In the genomic region with DNA sequence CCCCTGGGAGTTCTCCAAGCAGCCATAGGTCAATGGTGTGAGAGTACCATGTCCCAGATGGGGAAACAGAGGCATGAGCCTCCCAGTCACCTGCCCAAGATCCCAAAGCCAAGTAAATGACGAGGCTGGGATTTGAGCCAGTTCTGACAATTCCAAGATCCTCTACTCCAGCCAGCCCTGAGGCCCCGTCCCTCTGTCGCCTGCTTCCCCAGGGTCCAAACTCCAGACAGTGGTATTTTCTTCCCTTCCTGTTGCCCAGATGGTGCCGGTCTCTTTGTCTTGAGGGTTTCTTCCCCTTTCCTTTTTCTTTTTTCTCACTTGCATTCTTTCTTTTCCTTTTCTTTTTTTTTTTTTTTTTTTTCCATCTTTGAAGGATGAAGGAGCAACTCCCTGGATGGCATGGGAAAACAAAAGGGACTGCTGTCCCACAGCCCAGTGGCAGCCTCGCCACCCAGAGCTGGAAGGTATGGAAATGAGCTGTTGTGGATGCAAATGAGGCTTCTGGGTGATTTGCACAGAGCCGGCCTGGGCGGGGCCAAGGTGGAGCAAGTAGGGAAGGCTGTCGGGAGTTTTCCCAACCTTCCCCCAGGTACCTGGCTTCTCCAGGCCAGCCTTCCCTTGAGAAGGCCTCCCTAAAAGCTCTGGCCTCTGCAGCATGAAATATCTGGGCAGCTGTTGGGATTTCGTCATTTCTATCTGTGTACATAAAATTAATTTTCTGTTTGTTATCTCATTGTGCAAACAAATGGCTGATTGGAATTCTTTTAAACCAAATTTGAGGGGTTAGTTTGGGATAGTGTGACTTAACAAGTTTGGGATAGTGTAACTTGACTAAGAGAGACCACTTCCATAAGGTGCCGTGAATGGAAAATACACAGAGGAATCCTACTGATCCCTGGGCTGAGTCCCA, we compare ENCODE assay signal across 21 cellular contexts.
DNase-seq lines count a peak whose midpoint lies in the region; ATAC-seq and TF ChIP-seq lines count a peak whose summit lies in the region.
"Had no signal": no experiment of that assay in that cellular context is flagged by ENCODE, and none has a peak within 500 bp of the region (broad histone marks: within the 10 kb centered on the region; RNA-seq: fewer than 3 reads in every experiment).

No MANE protein-coding gene starts in this region.

- H3K27ac ChIP-seq in SJCRH30 (peak overlapping the region; percentile 24; the same call in 1 of the 2 replicates), spleen (no peak overlapping the region), left lung (no peak overlapping the region)
- H3K27ac ChIP-seq: BLaER1, colonic mucosa, testis had no signal

- H3K9me3 ChIP-seq in SJCRH30 (replicated peaks), result peaks cover 3% of the 10 kb centered on the region; the same call in 1 of the 2 replicates
- H3K9me3 ChIP-seq in spleen, result peaks cover 2 to 20% (median 17%) of the 10 kb centered on the region in 8 donors
- peaks cover 0 to 9% of the 10 kb centered on the region in 2 donors for H3K9me3 ChIP-seq in left lung
- H3K9me3 ChIP-seq: colonic mucosa, testis had no signal

- peak; percentile 11 for DNase-seq in NCI-H2171 treated with DMSO at 0.1 percent for 48 hours (lab: John Stamatoyannopoulos, UW)
- DNase-seq in NCI-H2171 (lab: John Stamatoyannopoulos, UW), result no peak
- DNase-seq in SJCRH30, result peak; percentile 74 to 78
- DNase-seq in iPS-NIHi11 (ENCODE audit: low spot score), result peak; percentile 80
- peak; percentile 46 for DNase-seq in spleen
- DNase-seq in Kasumi-1 (lab: John Stamatoyannopoulos, UW), result no peak
- DNase-seq in left lung, result no peak
- DNase-seq: activated CD4-positive, alpha-beta memory T cell treated with anti-CD3 and anti-CD28 coated beads, Interleukin-2, amount 10 ng/mL, durations not matched to agents 7 days and 5 days; activated naive CD4-positive, alpha-beta T cell treated with anti-CD3 and anti-CD28 coated beads, Interleukin-2, amount 10 ng/mL, durations not matched to agents 7 days and 5 days; activated T-cell treated with anti-CD3 and anti-CD28 coated beads, Interleukin-2, amount 50 U/mL, for 4 hours; colonic mucosa; foreskin fibroblast; left ventricle myocardium superior; MG63; NCI-H1694 treated with DMSO at 0.1 percent for 48 hours; NCI-H510A treated with DMSO at 0.1 percent for 48 hours; SHP77; T-helper 17 cell; testis had no signal

- intact Hi-C loops in spleen (cut with DNase I; ENCODE audit: low total_unique reads) (no loop called here), left lung (cut with DNase I) (no loop called here)

- H3K36me3 ChIP-seq in SJCRH30, result no peaks in the 10 kb centered on the region
- H3K36me3 ChIP-seq in spleen, result no peaks in the 10 kb centered on the region
- no peaks in the 10 kb centered on the region for H3K36me3 ChIP-seq in left lung
- H3K36me3 ChIP-seq: BLaER1, colonic mucosa, MG63 had no signal

- H3K4me3 ChIP-seq in SJCRH30 (peak overlapping the region; percentile 23), spleen (no peak overlapping the region), left lung (no peak overlapping the region)
- H3K4me3 ChIP-seq: BLaER1, colonic mucosa, MG63, testis had no signal

- peaks cover 30% of the 10 kb centered on the region for H3K4me1 ChIP-seq in SJCRH30
- no peaks in the 10 kb centered on the region for H3K4me1 ChIP-seq in spleen
- no peaks in the 10 kb centered on the region for H3K4me1 ChIP-seq in left lung
- H3K4me1 ChIP-seq: colonic mucosa had no signal

- TF ChIP-seq CTCF in spleen (IDR thresholded peaks at IDR 0.05 in 8 of 11, conservative IDR thresholded peaks at IDR 0.05 in 3 of 11) (no peak), left lung (IDR thresholded peaks at IDR 0.05) (no peak)

- 48 to 61% (median 53%) methylated on average over 10 of the region's 10 CpGs for WGBS in spleen, 5 donors

- TF ChIP-seq POLR2A in spleen (IDR thresholded peaks at IDR 0.05), result no peak

- H3K27me3 ChIP-seq in SJCRH30 (no peaks in the 10 kb centered on the region), spleen (replicated peaks in 1 of 7) (peaks cover 0 to 8% (median 0%) of the 10 kb centered on the region in 7 donors), left lung (no peaks in the 10 kb centered on the region)
- H3K27me3 ChIP-seq: BLaER1, colonic mucosa, MG63, testis had no signal

- ATAC-seq in GM21529 (IDR thresholded peaks at IDR 0.05; ENCODE audit: unreplicated experiment), result no peak
- no peak for ATAC-seq in left lung
- ATAC-seq: activated T-cell treated with anti-CD3 and anti-CD28 coated beads, Interleukin-2, amount 50 U/mL, for 4 hours; left ventricle myocardium superior; T-helper 17 cell had no signal

Comparison
In these comparisons a context has a peak if more than half of its experiments do, and no peak if none do; other contexts are left out.
1. DNase-seq: peak in NCI-H2171 treated with DMSO at 0.1 percent for 48 hours (single experiment), SJCRH30 (2 of 2), iPS-NIHi11 (single experiment) and spleen (single experiment); none in NCI-H2171 (single experiment), Kasumi-1 (0 of 2) and left lung (0 of 2).